17 cellular contexts compared by ENCODE assay signal in the genomic region with DNA sequence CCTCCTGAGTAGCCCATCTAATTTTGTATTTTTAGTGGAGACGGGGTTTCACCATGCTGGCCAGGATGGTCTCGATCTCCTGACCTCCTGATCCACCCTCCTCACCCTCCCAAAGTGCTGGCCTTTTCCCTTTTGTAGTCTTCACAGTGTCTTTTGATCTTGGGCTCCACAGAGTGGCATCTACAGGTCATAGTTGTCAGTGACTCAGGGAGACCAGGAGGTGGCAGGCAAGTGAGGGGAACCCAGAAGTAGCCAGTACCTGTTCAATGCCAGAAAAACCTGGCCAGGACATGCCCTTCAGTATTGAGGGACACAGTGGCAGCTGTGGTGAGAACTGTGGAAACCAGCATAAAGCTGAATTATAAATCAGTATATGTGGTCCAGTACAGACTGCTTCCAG. TPM values are rescaled to one million over a fixed set of nuclear protein-coding genes. Genes with fewer than 3 reads are reported as not detected.
DNase-seq lines count a peak whose midpoint lies in the region; ATAC-seq and TF ChIP-seq lines count a peak whose summit lies in the region.
"Had no signal": no experiment of that assay in that cellular context is flagged by ENCODE, and none has a peak within 500 bp of the region (broad histone marks: within the 10 kb centered on the region; RNA-seq: fewer than 3 reads in every experiment).

No MANE protein-coding gene starts in this region.

- ATAC-seq in natural killer cell: no peak
- ATAC-seq in HG03196 (IDR thresholded peaks at IDR 0.05; ENCODE audit: unreplicated experiment): no peak

- TF ChIP-seq RAD21 in liver (IDR thresholded peaks at IDR 0.05): peak; percentile 6 to 58

- H3K27ac Mint-ChIP-seq in natural killer cell: no peak overlapping the region
- H3K27ac Mint-ChIP-seq: activated T-cell treated with anti-CD3 and anti-CD28 coated beads, Interleukin-2, amount 50 U/mL, for 72 hours; type B pancreatic cell had no signal

- H2AFZ ChIP-seq in SU-DHL-6 (ENCODE audit: low read depth, low read length, severe bottlenecking): no peak overlapping the region
- H2AFZ ChIP-seq: GM23248 had no signal

- peaks cover 48 to 60% of the 10 kb centered on the region in 2 donors for H3K27me3 Mint-ChIP-seq in natural killer cell (ENCODE audit: low read depth in 2 of 2)

- DNase-seq in NCI-H82 (lab: John Stamatoyannopoulos, UW) (peak; percentile 17), NCI-H82 treated with DMSO at 0.1 percent for 48 hours (lab: John Stamatoyannopoulos, UW; ENCODE audit: unreplicated experiment) (no peak), natural killer cell (no peak), H4 (ENCODE audit: low spot score) (no peak)
- DNase-seq: ACHN; activated CD4-positive, alpha-beta T cell treated with anti-CD3 and anti-CD28 coated beads for 1 hour; activated T-cell treated with anti-CD3 and anti-CD28 coated beads, Interleukin-2, amount 50 U/mL, for 72 hours; amygdala; cortex of kidney; DMS153; GM23248; NCI-H1092 treated with DMSO at 0.1 percent for 48 hours had no signal

- no peak overlapping the region for H3K4me3 Mint-ChIP-seq in natural killer cell
- H3K4me3 Mint-ChIP-seq: activated T-cell treated with anti-CD3 and anti-CD28 coated beads, Interleukin-2, amount 50 U/mL, for 72 hours; type B pancreatic cell had no signal

- H3K9me3 ChIP-seq in HEK293 (ENCODE audit: control insufficient read depth, insufficient read depth, low read depth, low read length): no peaks in the 10 kb centered on the region
- H3K9me3 ChIP-seq in SU-DHL-6 (ENCODE audit: insufficient read depth, low read length): no peaks in the 10 kb centered on the region
- H3K9me3 ChIP-seq in liver (ENCODE audit: control insufficient read depth in 4 of 4, low read length in 3 of 4): peaks cover 0 to 2% (median 0%) of the 10 kb centered on the region in 4 donors

- H3K36me3 Mint-ChIP-seq in natural killer cell: no peaks in the 10 kb centered on the region
- H3K36me3 Mint-ChIP-seq: type B pancreatic cell had no signal

- H3K4me3 ChIP-seq in HEK293 (ENCODE audit: low read depth, low read length) (no peak overlapping the region), SU-DHL-6 (ENCODE audit: insufficient read depth, low read length, poor library complexity, severe bottlenecking) (no peak overlapping the region), liver (ENCODE audit: low read depth in 1 of 3, low read length in 3 of 3) (no peak overlapping the region)
- H3K4me3 ChIP-seq: GM23248 had no signal

- TF ChIP-seq CTCF in HEK293 (tag by site-specific recombination; IDR thresholded peaks at IDR 0.05) (peak; percentile 17; the same call in 1 of the 2 replicates), SU-DHL-6 (IDR thresholded peaks at IDR 0.05; ENCODE audit: insufficient read depth, low read length, poor library complexity, severe bottlenecking) (peak; percentile 47), liver (IDR thresholded peaks at IDR 0.05; ENCODE audit: low read depth, low read length, missing input control) (no peak), natural killer cell (IDR thresholded peaks at IDR 0.05) (no peak)

- CTCF ChIA-PET in HEK293 (lab: Yijun Ruan, JAX): interaction anchor here (0.6 to 3.1 kb wide), 6 partner anchors 10 to 723 kb away, joined by 3 to 17 read pairs (median 6); no protein-coding TSS in a partner anchor

- H3K4me1 Mint-ChIP-seq in natural killer cell: no peaks in the 10 kb centered on the region

- H3K79me2 ChIP-seq in SU-DHL-6 (ENCODE audit: insufficient read depth, low read length): no peaks in the 10 kb centered on the region

- no peaks in the 10 kb centered on the region for H3K9me2 ChIP-seq in SU-DHL-6 (replicated peaks; ENCODE audit: insufficient read depth, low read length)

- H3K4me2 ChIP-seq in SU-DHL-6 (ENCODE audit: low read depth, low read length, poor library complexity, severe bottlenecking): no peak overlapping the region

- H3K27me3 ChIP-seq in SU-DHL-6 (ENCODE audit: low read length) (no peaks in the 10 kb centered on the region; the same call in 1 of the 2 replicates), liver (ENCODE audit: control insufficient read depth in 4 of 4, insufficient read depth in 4 of 4, low read length in 3 of 4) (peaks cover 0 to 9% (median 4%) of the 10 kb centered on the region in 4 donors)

- H3K4me1 ChIP-seq in HEK293 (ENCODE audit: control insufficient read depth, insufficient read depth, low read length) (no peaks in the 10 kb centered on the region), liver (ENCODE audit: control insufficient read depth in 4 of 4, insufficient read depth in 4 of 4, low read length in 3 of 4) (no peaks in the 10 kb centered on the region)

- POLR2A ChIA-PET in HEK293 (lab: Yijun Ruan, JAX): no interaction called here

- H3K36me3 ChIP-seq in HEK293 (ENCODE audit: control insufficient read depth in 2 of 2, insufficient read depth in 1 of 2, low read length in 2 of 2) (no peaks in the 10 kb centered on the region), SU-DHL-6 (ENCODE audit: low read length) (no peaks in the 10 kb centered on the region), liver (ENCODE audit: control insufficient read depth in 4 of 4, insufficient read depth in 3 of 4, low read depth in 1 of 4, low read length in 3 of 4) (no peaks in the 10 kb centered on the region)

- intact Hi-C loops in natural killer cell (cut with micrococcal nuclease): no loop called here

- no peaks in the 10 kb centered on the region for H3K9me3 Mint-ChIP-seq in natural killer cell
- H3K9me3 Mint-ChIP-seq: activated T-cell treated with anti-CD3 and anti-CD28 coated beads, Interleukin-2, amount 50 U/mL, for 72 hours had no signal

- 75% methylated on average over 2 of the region's 2 CpGs for WGBS in liver

- H3K9ac ChIP-seq in SU-DHL-6 (ENCODE audit: low read length) (no peak overlapping the region), liver (ENCODE audit: low read depth in 1 of 2, low read length in 2 of 2) (no peak overlapping the region)
- H3K9ac ChIP-seq: GM23248 had no signal

- H3K27ac ChIP-seq in HEK293 (ENCODE audit: extremely low read depth, low read depth, low read length) (no peak overlapping the region), SU-DHL-6 (ENCODE audit: low read depth, low read length) (no peak overlapping the region), liver (ENCODE audit: low read depth in 1 of 2, low read length in 2 of 2) (no peak overlapping the region)
- H3K27ac ChIP-seq: GM23248 had no signal

- H3F3A ChIP-seq in SU-DHL-6 (ENCODE audit: insufficient read depth): no peaks in the 10 kb centered on the region

- H4K20me1 ChIP-seq in SU-DHL-6 (ENCODE audit: low read depth, low read length): no peaks in the 10 kb centered on the region

TF ChIP-seq in HEK293, 187 proteins besides CTCF, POLR2A, EP300 and RAD21 (continues in another document):
- TF ChIP-seq, protein P1, sequence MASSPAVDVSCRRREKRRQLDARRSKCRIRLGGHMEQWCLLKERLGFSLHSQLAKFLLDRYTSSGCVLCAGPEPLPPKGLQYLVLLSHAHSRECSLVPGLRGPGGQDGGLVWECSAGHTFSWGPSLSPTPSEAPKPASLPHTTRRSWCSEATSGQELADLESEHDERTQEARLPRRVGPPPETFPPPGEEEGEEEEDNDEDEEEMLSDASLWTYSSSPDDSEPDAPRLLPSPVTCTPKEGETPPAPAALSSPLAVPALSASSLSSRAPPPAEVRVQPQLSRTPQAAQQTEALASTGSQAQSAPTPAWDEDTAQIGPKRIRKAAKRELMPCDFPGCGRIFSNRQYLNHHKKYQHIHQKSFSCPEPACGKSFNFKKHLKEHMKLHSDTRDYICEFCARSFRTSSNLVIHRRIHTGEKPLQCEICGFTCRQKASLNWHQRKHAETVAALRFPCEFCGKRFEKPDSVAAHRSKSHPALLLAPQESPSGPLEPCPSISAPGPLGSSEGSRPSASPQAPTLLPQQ (tag by site-specific recombination; IDR thresholded peaks at IDR 0.05): no peak
- TF ChIP-seq, protein P2, sequence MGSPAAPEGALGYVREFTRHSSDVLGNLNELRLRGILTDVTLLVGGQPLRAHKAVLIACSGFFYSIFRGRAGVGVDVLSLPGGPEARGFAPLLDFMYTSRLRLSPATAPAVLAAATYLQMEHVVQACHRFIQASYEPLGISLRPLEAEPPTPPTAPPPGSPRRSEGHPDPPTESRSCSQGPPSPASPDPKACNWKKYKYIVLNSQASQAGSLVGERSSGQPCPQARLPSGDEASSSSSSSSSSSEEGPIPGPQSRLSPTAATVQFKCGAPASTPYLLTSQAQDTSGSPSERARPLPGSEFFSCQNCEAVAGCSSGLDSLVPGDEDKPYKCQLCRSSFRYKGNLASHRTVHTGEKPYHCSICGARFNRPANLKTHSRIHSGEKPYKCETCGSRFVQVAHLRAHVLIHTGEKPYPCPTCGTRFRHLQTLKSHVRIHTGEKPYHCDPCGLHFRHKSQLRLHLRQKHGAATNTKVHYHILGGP (tag by site-specific recombination; IDR thresholded peaks at IDR 0.05): no peak

TF ChIP-seq in liver, 16 proteins besides CTCF, POLR2A, EP300 and RAD21 (continues in another document):
- TF ChIP-seq EGR1 (IDR thresholded peaks at IDR 0.05; ENCODE audit: low read depth in 2 of 2) (no peak), JUND (IDR thresholded peaks at IDR 0.05) (no peak), YY1 (IDR thresholded peaks at IDR 0.05) (no peak), GABPA (IDR thresholded peaks at IDR 0.05 in 1 of 2, conservative IDR thresholded peaks at IDR 0.05 in 1 of 2) (no peak), HNF4A (conservative IDR thresholded peaks at IDR 0.05) (no peak)

RNA-seq across cellular contexts. Expression of a gene that starts 19.6 kb away (rescaled TPM):
- 10 to 100 TPM in 1 of 2 donors, 1 to 10 TPM in 1; 9.3 to 19.8 TPM for total RNA-seq in liver
- 10 to 100 TPM; 22.2 to 32.9 TPM for polyA plus RNA-seq in liver
- total RNA-seq in natural killer cell: 10 to 100 TPM; 24.6 to 33.3 (median 31.4) TPM
- 48.2 and 71.3 TPM in 2 replicates for total RNA-seq in H4 (2014; rRNA removed; shearing (Covaris generic))

RNA-seq across cellular contexts. Expression of a gene that starts 37.9 kb away (rescaled TPM):
- total RNA-seq in liver (10 to 100 TPM in 1 of 2 donors, 1 to 10 TPM in 1; 3.5 to 11.0 TPM), natural killer cell (10 to 100 TPM; 32.1 to 40.1 (median 38.5) TPM)
- 1 to 10 TPM; 2.7 to 5.4 TPM for polyA plus RNA-seq in liver
- total RNA-seq in H4 (2014; rRNA removed; shearing (Covaris generic)): 7.2 and 11.2 TPM in 2 replicates

Comparison
In these comparisons a context has a peak if more than half of its experiments do, and no peak if none do; other contexts are left out.
1. CTCF ChIP-seq: peak in HEK293 (single experiment) and SU-DHL-6 (single experiment); none in liver (single experiment) and natural killer cell (single experiment).